11 cellular contexts compared by ENCODE assay signal in genomic region chr12:49750994-49751393, GRCh38. TPM values are rescaled to one million over a fixed set of nuclear protein-coding genes. Genes with fewer than 3 reads are reported as not detected.
A peak's percentile ranks its signal among the peaks of the same experiment; 100 is the strongest.
DNase-seq lines count a peak whose midpoint lies in the region; ATAC-seq and TF ChIP-seq lines count a peak whose summit lies in the region.
"Had no signal": no experiment of that assay in that cellular context is flagged by ENCODE, and none has a peak within 500 bp of the region (broad histone marks: within the 10 kb centered on the region; RNA-seq: fewer than 3 reads in every experiment).

No MANE protein-coding gene starts in this region.

- TF ChIP-seq CTCF in MCF 10A (IDR thresholded peaks at IDR 0.05; ENCODE audit: unreplicated experiment) (no peak), breast epithelium (IDR thresholded peaks at IDR 0.05) (no peak), endodermal cell (conservative IDR thresholded peaks at IDR 0.05) (no peak)

- H3K4me3 Mint-ChIP-seq in MCF 10A (ENCODE audit: unreplicated experiment) = peak overlapping the region; percentile 42
- peak overlapping the region; percentile 1 to 67 (median 43) for H3K4me3 Mint-ChIP-seq in T-cell
- no peak overlapping the region for H3K4me3 Mint-ChIP-seq in endodermal cell
- H3K4me3 Mint-ChIP-seq in stimulated activated naive B cell treated with anti-CD40 and anti-IgM and Interleukin-4, amounts not matched to agents 10 μg/mL and 1 μg/mL and 100 μg/mL, for 72 hours = peak overlapping the region; percentile 18 to 39

- H3K4me1 ChIP-seq in breast epithelium (peaks cover 0 to 15% of the 10 kb centered on the region in 2 donors), endodermal cell (ENCODE audit: control insufficient read depth, insufficient read depth, low read length) (peaks cover 10% of the 10 kb centered on the region)

- H3K36me3 ChIP-seq in breast epithelium = no peaks in the 10 kb centered on the region
- peaks cover 67% of the 10 kb centered on the region for H3K36me3 ChIP-seq in endodermal cell (ENCODE audit: control insufficient read depth, insufficient read depth, low read length)

- H3K27me3 ChIP-seq in breast epithelium = no peaks in the 10 kb centered on the region
- H3K27me3 ChIP-seq in endodermal cell (ENCODE audit: control insufficient read depth, insufficient read depth, low read length, poor library complexity, severe bottlenecking) = no peaks in the 10 kb centered on the region

- H3K27ac ChIP-seq in breast epithelium (no peak overlapping the region), endodermal cell (ENCODE audit: low read depth, low read length) (no peak overlapping the region)

- H3K9ac ChIP-seq in endodermal cell (ENCODE audit: extremely low read depth, low read length, poor library complexity, severe bottlenecking) = no peak overlapping the region

- no peak for DNase-seq in MCF 10A (ENCODE audit: unreplicated experiment)
- no peak for DNase-seq in breast epithelium (ENCODE audit: low spot score in 2 of 2)
- DNase-seq in T-cell = no peak
- no peak for DNase-seq in endodermal cell
- DNase-seq in stimulated activated naive B cell treated with anti-CD40 and anti-IgM and Interleukin-4, amounts not matched to agents 10 μg/mL and 1 μg/mL and 100 μg/mL, for 72 hours = no peak
- no peak for DNase-seq in AG20443 (ENCODE audit: low spot score)
- DNase-seq: activated gamma-delta T cell, nucleus accumbens, Right ventricle myocardium superior had no signal

- peaks cover 19% of the 10 kb centered on the region for H3K4me1 Mint-ChIP-seq in MCF 10A (ENCODE audit: insufficient read depth, unreplicated experiment)
- peaks cover 78 to 89% (median 86%) of the 10 kb centered on the region in 3 donors for H3K4me1 Mint-ChIP-seq in T-cell
- H3K4me1 Mint-ChIP-seq in endodermal cell = peaks cover 40% of the 10 kb centered on the region
- H3K4me1 Mint-ChIP-seq in stimulated activated naive B cell treated with anti-CD40 and anti-IgM and Interleukin-4, amounts not matched to agents 10 μg/mL and 1 μg/mL and 100 μg/mL, for 72 hours = peaks cover 29 to 65% of the 10 kb centered on the region in 2 donors

- CTCF ChIA-PET in MCF 10A (lab: Yijun Ruan, JAX) = interaction anchor here (1.2 to 3.6 kb wide), 2 partner anchors 11 to 88 kb away, joined by 3 to 15 read pairs; no protein-coding TSS in a partner anchor
- CTCF ChIA-PET in T-cell (lab: Charles Lee) = interaction anchor here (0.6 to 2.4 kb wide), 3 partner anchors 11 to 42 kb away, joined by 3 to 15 read pairs (median 3); no protein-coding TSS in a partner anchor

- ATAC-seq in T-cell (replicated peaks in 1 of 4) (no peak), HG02759 (IDR thresholded peaks at IDR 0.05; ENCODE audit: unreplicated experiment) (no peak), HG02938 (IDR thresholded peaks at IDR 0.05; ENCODE audit: unreplicated experiment) (no peak)
- ATAC-seq in stimulated activated naive B cell treated with anti-CD40 and anti-IgM and Interleukin-4, amounts not matched to agents 10 μg/mL and 1 μg/mL and 100 μg/mL, for 72 hours (replicated peaks) = no peak

- H3K27me3 Mint-ChIP-seq in MCF 10A (ENCODE audit: insufficient read depth, unreplicated experiment) (no peaks in the 10 kb centered on the region), T-cell (no peaks in the 10 kb centered on the region), endodermal cell (ENCODE audit: insufficient read depth) (no peaks in the 10 kb centered on the region)
- H3K27me3 Mint-ChIP-seq in stimulated activated naive B cell treated with anti-CD40 and anti-IgM and Interleukin-4, amounts not matched to agents 10 μg/mL and 1 μg/mL and 100 μg/mL, for 72 hours = no peaks in the 10 kb centered on the region

- peak overlapping the region; percentile 81 for H3K27ac Mint-ChIP-seq in MCF 10A (ENCODE audit: low read depth, unreplicated experiment)
- peak overlapping the region; percentile 69 to 79 for H3K27ac Mint-ChIP-seq in T-cell
- peak overlapping the region; percentile 7 for H3K27ac Mint-ChIP-seq in endodermal cell
- peak overlapping the region; percentile 66 for H3K27ac Mint-ChIP-seq in stimulated activated naive B cell treated with anti-CD40 and anti-IgM and Interleukin-4, amounts not matched to agents 10 μg/mL and 1 μg/mL and 100 μg/mL, for 72 hours

- no TSS peak for BruUV-seq in MCF 10A (replicated peaks; lab: Mats Ljungman, UMichigan)

- H3K4me3 ChIP-seq in breast epithelium (no peak overlapping the region), endodermal cell (ENCODE audit: low read length) (no peak overlapping the region)

- POLR2A ChIA-PET in MCF 10A (lab: Yijun Ruan, JAX) = interaction anchor here (1.3 kb wide), 1 partner anchor 11 kb away, joined by 3 read pairs; no protein-coding TSS in a partner anchor
- POLR2A ChIA-PET in T-cell (lab: Charles Lee) = interaction anchor here (0.7 to 1.0 kb wide), 3 partner anchors 10 to 1648 kb away, joined by 5 to 11 read pairs (median 8); partner anchors contain the start of gene TMBIM6 (in 1 of the 2)

- no peak for TF ChIP-seq POLR2A in breast epithelium (IDR thresholded peaks at IDR 0.05)

- no peaks in the 10 kb centered on the region for H3K9me3 ChIP-seq in breast epithelium
- no peaks in the 10 kb centered on the region for H3K9me3 ChIP-seq in endodermal cell (ENCODE audit: control insufficient read depth, low read length)

- intact Hi-C loops in MCF 10A (cut with micrococcal nuclease) (loop anchor here (5.0 kb wide), 1 partner anchor 109 kb away; no protein-coding TSS in a partner anchor), breast epithelium (cut with DNase I; ENCODE audit: low total_unique reads) (no loop called here)

- WGBS in endodermal cell (ENCODE audit: insufficient coverage in 1 of 2, insufficient read length in 1 of 2), 2 experiments = 88 to 92% methylated on average over 1 of the region's 1 CpG

- H3K9me3 Mint-ChIP-seq in MCF 10A (ENCODE audit: unreplicated experiment) (no peaks in the 10 kb centered on the region), T-cell (no peaks in the 10 kb centered on the region), endodermal cell (no peaks in the 10 kb centered on the region)
- no peaks in the 10 kb centered on the region for H3K9me3 Mint-ChIP-seq in stimulated activated naive B cell treated with anti-CD40 and anti-IgM and Interleukin-4, amounts not matched to agents 10 μg/mL and 1 μg/mL and 100 μg/mL, for 72 hours

- H3K36me3 Mint-ChIP-seq in MCF 10A (ENCODE audit: insufficient read depth, unreplicated experiment) = peaks cover 67% of the 10 kb centered on the region
- peaks cover 38% of the 10 kb centered on the region for H3K36me3 Mint-ChIP-seq in T-cell
- peaks cover 39% of the 10 kb centered on the region for H3K36me3 Mint-ChIP-seq in endodermal cell (ENCODE audit: low read depth)
- H3K36me3 Mint-ChIP-seq in stimulated activated naive B cell treated with anti-CD40 and anti-IgM and Interleukin-4, amounts not matched to agents 10 μg/mL and 1 μg/mL and 100 μg/mL, for 72 hours = peaks cover 29 to 39% of the 10 kb centered on the region in 2 donors

RNA-seq across cellular contexts. Expression of gene TMBIM6, which starts 9.6 kb away (rescaled TPM):
- 517 and 606 TPM in 2 replicates for total RNA-seq in MCF 10A (2022)
- total RNA-seq in breast epithelium = 100 to 1,000 TPM; 364 to 620 (median 409) TPM
- total RNA-seq in T-cell = 100 to 1,000 TPM; 333 to 426 (median 401) TPM
- total RNA-seq in endodermal cell = 100 to 1,000 TPM; 426 to 455 TPM
- polyA plus RNA-seq in endodermal cell (2013, experiment 1 of 2) = 396 TPM
- polyA plus RNA-seq in endodermal cell (2013, experiment 2 of 2) = 348 TPM

RNA-seq across cellular contexts. Expression of gene FMNL3, which starts 43.8 kb away (rescaled TPM):
- total RNA-seq in MCF 10A (2022) = 0.58 and 0.91 TPM in 2 replicates
- 10 to 100 TPM in 2 of 3 donors, 1 to 10 TPM in 1; 9.8 to 13.8 (median 13.3) TPM for total RNA-seq in breast epithelium
- 10 to 100 TPM; 34.2 to 45.5 (median 41.1) TPM for total RNA-seq in T-cell
- 10 to 100 TPM; 22.4 to 23.5 TPM for total RNA-seq in endodermal cell
- 14.2 TPM for polyA plus RNA-seq in endodermal cell (2013, experiment 1 of 2)
- polyA plus RNA-seq in endodermal cell (2013, experiment 2 of 2) = 15.9 TPM

Comparison
In these comparisons a context has a peak if more than half of its experiments do, and no peak if none do; other contexts are left out.
1. H3K27ac Mint-ChIP-seq: peak in every context shown above with its lines; median percentile 81 in MCF 10A; 74 in T-cell; 66 in stimulated activated naive B cell treated with anti-CD40 and anti-IgM and Interleukin-4, amounts not matched to agents 10 μg/mL and 1 μg/mL and 100 μg/mL, for 72 hours; 7 in endodermal cell.